In the genomic region with DNA sequence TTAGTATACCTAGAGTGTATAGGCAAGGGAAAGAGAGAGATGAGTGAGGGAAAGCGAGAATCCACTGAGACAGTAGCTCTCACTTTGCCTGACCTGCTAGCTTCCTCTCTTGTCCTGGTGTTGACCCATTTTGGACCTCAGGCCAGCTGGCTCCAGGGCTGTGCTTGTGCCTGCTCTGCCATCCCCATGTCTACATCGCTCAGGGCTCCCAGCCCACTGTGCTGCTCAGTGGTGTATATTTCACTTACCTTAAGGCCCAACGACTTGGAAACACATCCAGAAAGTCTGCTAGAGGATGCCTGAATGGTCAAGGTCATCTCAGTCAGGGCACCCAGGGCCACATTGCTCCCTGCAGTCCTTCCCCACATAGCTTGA, we compare ENCODE assay signal across 21 cellular contexts. TPM values are rescaled to one million over a fixed set of nuclear protein-coding genes. Genes with fewer than 3 reads are reported as not detected.
A peak's percentile ranks its signal among the peaks of the same experiment; 100 is the strongest.
DNase-seq lines count a peak whose midpoint lies in the region; ATAC-seq and TF ChIP-seq lines count a peak whose summit lies in the region.
"Had no signal": no experiment of that assay in that cellular context is flagged by ENCODE, and none has a peak within 500 bp of the region (broad histone marks: within the 10 kb centered on the region; RNA-seq: fewer than 3 reads in every experiment).

No MANE protein-coding gene starts in this region.

- in situ Hi-C loops in gastrocnemius medialis (cut with MboI; ENCODE audit: low sequenced_read_pairs in 4 of 4) = no loop called here

- H3K4me3 ChIP-seq in liver (ENCODE audit: low read depth in 1 of 3, low read length in 3 of 3) (no peak overlapping the region), gastrocnemius medialis (no peak overlapping the region)

- DNase-seq in left lobe of liver (ENCODE audit: low spot score) (peak; percentile 72), omental fat pad (ENCODE audit: low spot score) (peak; percentile 6), gastrocnemius medialis (peak; percentile 47 to 84), KG1 (lab: John Stamatoyannopoulos, UW) (no peak)
- DNase-seq: Calu3; CD4-positive, alpha-beta memory T cell; COR-L47; DMS53; DMS79 treated with DMSO at 0.1 percent for 48 hours; GF-D8; H7; HCEC 1CT had no signal

- H3K4me1 ChIP-seq in liver (ENCODE audit: control insufficient read depth in 4 of 4, insufficient read depth in 4 of 4, low read length in 3 of 4) (peaks cover 25 to 64% (median 58%) of the 10 kb centered on the region in 4 donors), gastrocnemius medialis (peaks cover 0 to 20% of the 10 kb centered on the region in 2 donors)

- WGBS in liver = 43% methylated on average over 3 of the region's 3 CpGs

- TF ChIP-seq RAD21 in liver (IDR thresholded peaks at IDR 0.05) = no peak

- intact Hi-C loops in gastrocnemius medialis (cut with DNase I; ENCODE audit: low total_unique reads) = no loop called here

- H3K36me3 ChIP-seq in liver (ENCODE audit: control insufficient read depth in 4 of 4, insufficient read depth in 3 of 4, low read depth in 1 of 4, low read length in 3 of 4) (peaks cover 0 to 5% (median 2%) of the 10 kb centered on the region in 4 donors), gastrocnemius medialis (no peaks in the 10 kb centered on the region)

- H3K9ac ChIP-seq in liver (ENCODE audit: low read depth in 1 of 2, low read length in 2 of 2) = no peak overlapping the region

- H3K9me3 ChIP-seq in liver (ENCODE audit: control insufficient read depth in 4 of 4, low read length in 3 of 4) (no peaks in the 10 kb centered on the region), gastrocnemius medialis (no peaks in the 10 kb centered on the region)

- ATAC-seq in left lobe of liver = peak; percentile 70
- ATAC-seq in omental fat pad (ENCODE audit: low FRiP score) = no peak
- peak; percentile 75 to 77 for ATAC-seq in gastrocnemius medialis
- no peak for ATAC-seq in GM18505 (IDR thresholded peaks at IDR 0.05; ENCODE audit: unreplicated experiment)
- no peak for ATAC-seq in GM18867 (IDR thresholded peaks at IDR 0.05; ENCODE audit: unreplicated experiment)

- H3K27me3 ChIP-seq in liver (ENCODE audit: control insufficient read depth in 4 of 4, insufficient read depth in 4 of 4, low read length in 3 of 4) = no peaks in the 10 kb centered on the region
- H3K27me3 ChIP-seq in gastrocnemius medialis = no peaks in the 10 kb centered on the region

- TF ChIP-seq CTCF in liver (IDR thresholded peaks at IDR 0.05; ENCODE audit: low read depth, low read length, missing input control) (no peak), omental fat pad (IDR thresholded peaks at IDR 0.05) (no peak), gastrocnemius medialis (IDR thresholded peaks at IDR 0.05 in 4 of 5, conservative IDR thresholded peaks at IDR 0.05 in 1 of 5) (no peak)

- no peak for TF ChIP-seq POLR2A in gastrocnemius medialis (IDR thresholded peaks at IDR 0.05)
- no peak for TF ChIP-seq POLR2A in GM18505 (IDR thresholded peaks at IDR 0.05; ENCODE audit: borderline replicate concordance, extremely low read depth, insufficient read depth, insufficient read length)

- H3K27ac ChIP-seq in liver (ENCODE audit: low read depth in 1 of 2, low read length in 2 of 2) (peak overlapping the region; percentile 10 to 41), gastrocnemius medialis (peak overlapping the region in 3 of 4 donors; percentile 36 to 88 (median 69))

TF ChIP-seq in liver, 16 proteins besides CTCF, POLR2A, EP300 and RAD21:
- TF ChIP-seq FOXA1 (IDR thresholded peaks at IDR 0.05) = no peak
- TF ChIP-seq, protein P1, sequence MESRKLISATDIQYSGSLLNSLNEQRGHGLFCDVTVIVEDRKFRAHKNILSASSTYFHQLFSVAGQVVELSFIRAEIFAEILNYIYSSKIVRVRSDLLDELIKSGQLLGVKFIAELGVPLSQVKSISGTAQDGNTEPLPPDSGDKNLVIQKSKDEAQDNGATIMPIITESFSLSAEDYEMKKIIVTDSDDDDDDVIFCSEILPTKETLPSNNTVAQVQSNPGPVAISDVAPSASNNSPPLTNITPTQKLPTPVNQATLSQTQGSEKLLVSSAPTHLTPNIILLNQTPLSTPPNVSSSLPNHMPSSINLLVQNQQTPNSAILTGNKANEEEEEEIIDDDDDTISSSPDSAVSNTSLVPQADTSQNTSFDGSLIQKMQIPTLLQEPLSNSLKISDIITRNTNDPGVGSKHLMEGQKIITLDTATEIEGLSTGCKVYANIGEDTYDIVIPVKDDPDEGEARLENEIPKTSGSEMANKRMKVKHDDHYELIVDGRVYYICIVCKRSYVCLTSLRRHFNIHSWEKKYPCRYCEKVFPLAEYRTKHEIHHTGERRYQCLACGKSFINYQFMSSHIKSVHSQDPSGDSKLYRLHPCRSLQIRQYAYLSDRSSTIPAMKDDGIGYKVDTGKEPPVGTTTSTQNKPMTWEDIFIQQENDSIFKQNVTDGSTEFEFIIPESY (IDR thresholded peaks at IDR 0.05) = no peak

RNA-seq across cellular contexts. Expression of a gene that starts 1.0 kb away (rescaled TPM):
- 186 TPM for total RNA-seq in left lobe of liver
- 100 to 1,000 TPM in 1 of 2 donors, 10 to 100 TPM in 1; 50.5 to 150 TPM for total RNA-seq in liver
- 10 to 100 TPM; 67.6 to 80.3 TPM for polyA plus RNA-seq in liver
- not detected for total RNA-seq in omental fat pad
- under 1 TPM in 2 of 4 donors, not detected in 2; 0.13 to 0.26 TPM for total RNA-seq in gastrocnemius medialis
- total RNA-seq: A172; A673; CD4-positive, alpha-beta memory T cell; Daoy; G401; H1; H7 had no signal
- polyA plus RNA-seq: BJ; CD4-positive, alpha-beta memory T cell; H1 had no signal

RNA-seq across cellular contexts. Expression of a gene that starts 20.9 kb away (rescaled TPM):
- total RNA-seq in left lobe of liver = 216 TPM
- total RNA-seq in liver = 100 to 1,000 TPM in 1 of 2 donors, 10 to 100 TPM in 1; 45.7 to 250 TPM
- polyA plus RNA-seq in liver = 100 to 1,000 TPM in 1 of 2 donors, 10 to 100 TPM in 1; 37.0 to 122 TPM
- 1 to 10 TPM in 1 of 4 donors, under 1 TPM in 3; 0.24 to 4.3 (median 0.48) TPM for total RNA-seq in omental fat pad
- total RNA-seq in gastrocnemius medialis = 10 to 100 TPM in 2 of 4 donors, 1 to 10 TPM in 2; 1.8 to 63.2 (median 19.8) TPM
- total RNA-seq: A172; A673; CD4-positive, alpha-beta memory T cell; G401 had no signal
- polyA plus RNA-seq: CD4-positive, alpha-beta memory T cell had no signal

RNA-seq across cellular contexts. Expression of a gene that starts 51.0 kb away (rescaled TPM):
- total RNA-seq in left lobe of liver = 0.35 TPM
- total RNA-seq in liver = not detected
- under 1 TPM in 1 of 2 donors, not detected in 1; 0.28 TPM for polyA plus RNA-seq in liver
- total RNA-seq in omental fat pad = not detected
- not detected for total RNA-seq in gastrocnemius medialis
- total RNA-seq: A172; A673; Calu3; CD4-positive, alpha-beta memory T cell; Daoy; G401; H1; H7 had no signal
- polyA plus RNA-seq: BJ; CD4-positive, alpha-beta memory T cell; H1 had no signal

RNA-seq across cellular contexts. Expression of a gene that starts 51.9 kb away (rescaled TPM):
- 7,311 TPM for total RNA-seq in left lobe of liver
- over 10,000 TPM in 1 of 2 donors, 1,000 to 10,000 TPM in 1; 2,087 to 17,984 TPM for total RNA-seq in liver
- over 10,000 TPM; 11,518 to 14,500 TPM for polyA plus RNA-seq in liver
- total RNA-seq in omental fat pad = 100 to 1,000 TPM; 111 to 209 (median 125) TPM
- total RNA-seq in gastrocnemius medialis = 10 to 100 TPM; 18.3 to 80.9 (median 66.3) TPM
- total RNA-seq: A172; CD4-positive, alpha-beta memory T cell; Daoy; G401; H1; H7 had no signal
- polyA plus RNA-seq: CD4-positive, alpha-beta memory T cell; H1 had no signal

Comparison
In these comparisons a context has a peak if more than half of its experiments do, and no peak if none do; other contexts are left out.
1. ATAC-seq: peak in left lobe of liver (single experiment) and gastrocnemius medialis (2 of 2); none in omental fat pad (single experiment), GM18505 (single experiment) and GM18867 (single experiment).
2. RNA of a gene that starts 1.0 kb away (total RNA-seq): 186 TPM in left lobe of liver (single experiment) and 50.5 to 150 TPM in liver; 0.13 to 0.26 TPM in gastrocnemius medialis and not detected in omental fat pad; every median in the first group is over 10 times any median in the second.